ENCODE assay signal across 10 cellular contexts in genomic region chr2:12400543-12400942, GRCh38.
"Had no signal": no experiment of that assay in that cellular context is flagged by ENCODE, and none has a peak within 500 bp of the region (broad histone marks: within the 10 kb centered on the region; RNA-seq: fewer than 3 reads in every experiment).

No MANE protein-coding gene starts in this region.

- H2AFZ ChIP-seq: GM23248 had no signal

- H3K27ac ChIP-seq: GM23248, HL-60, KMS-11 had no signal

- H3K27ac Mint-ChIP-seq: HFFc6 had no signal

- H3K9me3 ChIP-seq: HAP-1 had no signal

- H3K4me3 Mint-ChIP-seq: HFFc6, IgD-negative memory B cell had no signal

- H3K4me3 ChIP-seq: GM23248, HAP-1 had no signal

- H3K36me3 Mint-ChIP-seq: IgD-negative memory B cell had no signal

- H3K4me1 ChIP-seq: HAP-1 had no signal

- H3K36me3 ChIP-seq: HAP-1 had no signal

- DNase-seq: GM23248, GOT3, H7, HFFc6, Karpas-422, KBM-7 had no signal

- H3K4me2 ChIP-seq: KMS-11 had no signal

- H3K9ac ChIP-seq: GM23248, KMS-11 had no signal
